In the genomic region with DNA sequence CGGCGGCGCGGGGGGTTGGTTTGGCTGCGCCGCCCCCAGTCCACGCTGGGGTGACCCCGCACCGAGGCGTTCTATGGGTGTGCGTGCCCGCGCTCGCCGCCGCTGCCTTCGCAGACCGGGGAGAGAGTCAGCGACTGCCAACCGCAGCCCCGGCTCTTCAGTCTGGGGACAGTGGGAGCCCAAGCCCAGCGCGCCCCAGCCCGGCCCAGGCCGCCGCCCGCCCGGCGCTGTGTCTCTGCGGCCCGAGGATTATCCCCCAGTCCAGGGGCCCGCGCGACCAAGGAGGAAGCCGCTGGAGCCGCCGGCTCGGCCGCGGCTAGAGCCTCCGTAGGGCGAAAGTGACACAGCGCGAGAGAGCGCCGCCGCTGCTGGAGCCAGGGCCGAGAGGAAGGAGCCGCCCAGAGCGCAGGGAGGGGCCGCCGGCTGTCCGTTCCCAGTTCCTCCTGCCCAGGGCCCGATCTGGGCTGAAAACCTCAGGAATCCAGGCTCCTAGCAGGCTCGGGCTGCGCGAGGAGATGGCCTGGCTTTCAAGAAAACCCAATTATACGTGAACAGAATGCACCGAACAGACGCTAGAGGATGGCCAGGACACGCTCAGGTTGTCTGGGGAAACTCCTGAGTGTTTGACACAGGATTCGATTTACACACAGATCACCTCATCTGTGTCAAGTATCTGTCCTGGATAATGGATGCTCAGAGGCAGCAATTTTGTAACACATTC, we compare ENCODE assay signal across 8 cellular contexts. TPM values are rescaled to one million over a fixed set of nuclear protein-coding genes. Genes with fewer than 3 reads are reported as not detected.
DNase-seq lines count a peak whose midpoint lies in the region; ATAC-seq and TF ChIP-seq lines count a peak whose summit lies in the region.

No MANE protein-coding gene starts in this region.

- in situ Hi-C loops in KBM-7 (cut with MboI; ENCODE audit: low pct_unique_long_range_greater_than_20kb, low sequenced_read_pairs): loop anchor here (25.0 kb wide), 1 partner anchor 96 kb away; no protein-coding TSS in a partner anchor

- BruUV-seq in OCI-LY7 (replicated peaks; lab: Mats Ljungman, UMichigan): no TSS peak

- no peaks in the 10 kb centered on the region for H3K36me3 ChIP-seq in OCI-LY7 (ENCODE audit: insufficient read depth, low read length)

- peak; percentile 86 for DNase-seq in COLO668 (lab: John Stamatoyannopoulos, UW; ENCODE audit: unreplicated experiment)
- DNase-seq in KBM-7: peak; percentile 76
- peak; percentile 51 for DNase-seq in SW480 (ENCODE audit: low spot score)
- DNase-seq in cardiac fibroblast (ENCODE audit: low read depth in 2 of 2): peak; percentile 77 to 84
- DNase-seq in iPS-NIHi7 (ENCODE audit: extremely low spot score): peak; percentile 50
- DNase-seq in sciatic nerve (ENCODE audit: low spot score): peak; percentile 84
- no peak for DNase-seq in OCI-LY7 (ENCODE audit: low spot score)

- no peak overlapping the region for H3K4me2 ChIP-seq in OCI-LY7 (ENCODE audit: low read length)

- H3K4me1 ChIP-seq in OCI-LY7 (ENCODE audit: insufficient read depth, low read length, poor library complexity, severe bottlenecking): no peaks in the 10 kb centered on the region

- TF ChIP-seq CTCF in cardiac fibroblast (IDR thresholded peaks at IDR 0.05; ENCODE audit: low read depth, low read length): no peak
- TF ChIP-seq CTCF in OCI-LY7 (conservative IDR thresholded peaks at IDR 0.05; ENCODE audit: low read length): no peak

- no peaks in the 10 kb centered on the region for H3K79me2 ChIP-seq in OCI-LY7 (ENCODE audit: insufficient read depth, low read depth, low read length)

- POLR2A ChIA-PET in OCI-LY7 (lab: Charles Lee): no interaction called here

- no peaks in the 10 kb centered on the region for H3K9me3 ChIP-seq in OCI-LY7 (ENCODE audit: low read length)

- no peak overlapping the region for H2AFZ ChIP-seq in OCI-LY7 (ENCODE audit: low read length)

- CTCF ChIA-PET in OCI-LY7 (lab: Charles Lee; ENCODE audit: unreplicated experiment): no interaction called here

- no peaks in the 10 kb centered on the region for H4K20me1 ChIP-seq in OCI-LY7 (ENCODE audit: insufficient read depth, low read length)

- no peaks in the 10 kb centered on the region for H3K9me2 ChIP-seq in OCI-LY7 (ENCODE audit: insufficient read depth, low read length)

- H3K4me3 ChIP-seq in cardiac fibroblast (replicated peaks in 1 of 2; ENCODE audit: low read depth in 2 of 2, low read length in 2 of 2) (peak overlapping the region; percentile 75 to 97), OCI-LY7 (ENCODE audit: low read depth, low read length, poor library complexity, severe bottlenecking) (no peak overlapping the region)

- intact Hi-C loops in sciatic nerve (cut with DNase I): no loop called here
- intact Hi-C loops in OCI-LY7 (cut with micrococcal nuclease; ENCODE audit: unreplicated experiment): no loop called here

- peak; percentile 41 for ATAC-seq in GM19438 (IDR thresholded peaks at IDR 0.05; ENCODE audit: low read depth, unreplicated experiment)
- peak; percentile 66 for ATAC-seq in sciatic nerve

- no peak overlapping the region for H3K27ac ChIP-seq in OCI-LY7 (ENCODE audit: low read depth, low read length, poor library complexity, severe bottlenecking)

RNA-seq across cellular contexts. Expression of gene CTIF, which starts 2.4 kb away (rescaled TPM):
- total RNA-seq in sciatic nerve (81.9 TPM), OCI-LY7 (2022) (0.38 TPM in 1 of 2 replicates, not detected in the other)
- total RNA-seq in OCI-LY7 (2014; rRNA removed; shearing (Covaris generic)): 0.06 TPM in 1 of 2 replicates, not detected in the other

Comparison
In these comparisons a context has a peak if more than half of its experiments do, and no peak if none do; other contexts are left out.
1. RNA of gene CTIF, which starts 2.4 kb away (total RNA-seq): 81.9 TPM in sciatic nerve (single experiment); 0.06 to 0.38 TPM in OCI-LY7; every median in the first group is over 10 times any median in the second.